In the genomic region with DNA sequence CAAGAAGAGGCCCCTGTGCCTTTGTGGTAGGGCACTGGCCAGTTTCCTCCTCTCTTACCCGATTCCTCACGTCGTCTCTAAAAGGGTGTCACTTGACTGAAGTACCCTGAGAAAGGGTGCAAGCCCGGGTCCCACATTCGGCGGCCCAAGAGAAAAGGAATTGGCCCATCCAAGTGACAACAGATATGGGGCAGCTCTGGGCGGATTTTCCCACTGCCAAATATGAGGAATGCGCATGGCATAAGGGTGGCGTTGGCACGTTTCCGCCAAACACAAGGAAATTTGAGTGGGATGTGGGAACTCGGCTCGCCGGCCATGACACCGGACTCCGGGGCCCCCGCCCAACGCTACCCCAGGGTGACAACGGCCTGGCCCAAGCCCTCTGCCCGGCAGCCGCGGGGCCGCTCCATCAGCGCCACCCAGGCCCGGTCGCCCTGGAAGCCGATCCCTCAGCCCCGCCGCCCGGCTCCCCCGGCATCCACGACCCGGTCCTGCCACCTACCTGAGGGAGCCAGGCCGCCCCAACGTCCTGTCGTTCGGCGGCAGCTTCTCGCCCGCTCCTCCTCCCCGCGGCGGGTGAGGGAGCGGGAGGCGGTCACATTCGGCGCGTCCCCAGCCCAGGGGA, we compare ENCODE assay signal across 8 cellular contexts. TPM values are rescaled to one million over a fixed set of nuclear protein-coding genes. Genes with fewer than 3 reads are reported as not detected.
A peak's percentile ranks its signal among the peaks of the same experiment; 100 is the strongest.
DNase-seq lines count a peak whose midpoint lies in the region; ATAC-seq and TF ChIP-seq lines count a peak whose summit lies in the region.

No MANE protein-coding gene starts in this region.

- H3K9me3 ChIP-seq in right lobe of liver, result no peaks in the 10 kb centered on the region

- peak; percentile 23 for ATAC-seq in GM18861 (IDR thresholded peaks at IDR 0.05; ENCODE audit: unreplicated experiment)
- peak; percentile 23 for ATAC-seq in HG03097 (IDR thresholded peaks at IDR 0.05; ENCODE audit: low FRiP score, unreplicated experiment)
- peak; percentile 47 to 68 (median 60) for ATAC-seq in right lobe of liver

- no peak for TF ChIP-seq POLR2A in right lobe of liver (IDR thresholded peaks at IDR 0.05)

- H3K27ac ChIP-seq in coronary artery (peak overlapping the region; percentile 99 to 100), right lobe of liver (peak overlapping the region; percentile 98 to 100 (median 99))

- no peaks in the 10 kb centered on the region for H3K36me3 ChIP-seq in right lobe of liver

- no peaks in the 10 kb centered on the region for H3K27me3 ChIP-seq in right lobe of liver

- no peak for DNase-seq in AG09309 (ENCODE audit: low read depth)
- DNase-seq in T-helper 1 cell, result peak; percentile 6 to 61 (median 43)
- DNase-seq in coronary artery (ENCODE audit: low spot score), result peak; percentile 79
- peak in 2 of 3 donors; percentile 73 to 74 for DNase-seq in right lobe of liver
- peak; percentile 4 to 15 (median 11) for DNase-seq in stimulated activated CD4-positive, alpha-beta T cell treated with anti-CD3 and anti-CD28 coated beads, TNF-alpha, amount 100 ng/mL, for 4 hours (ENCODE audit: low read depth in 3 of 3)
- no peak for DNase-seq in globus pallidus (ENCODE audit: low spot score)

- 0% methylated on average over 33 of the region's 48 CpGs for WGBS in right lobe of liver (ENCODE audit: insufficient coverage, low coverage, low lambda C conversion rate, missing lambda C conversion rate)

- H3K4me1 ChIP-seq in right lobe of liver, result peaks cover 0 to 33% (median 17%) of the 10 kb centered on the region in 4 donors

- TF ChIP-seq CTCF in AG09309 (IDR thresholded peaks at IDR 0.05; ENCODE audit: control insufficient read depth, insufficient read depth, low read depth, low read length, missing control alignments), result no peak
- no peak for TF ChIP-seq CTCF in coronary artery (IDR thresholded peaks at IDR 0.05)
- TF ChIP-seq CTCF in right lobe of liver (IDR thresholded peaks at IDR 0.05), result no peak

- H3K4me3 ChIP-seq in AG09309 (ENCODE audit: control insufficient read depth, low read depth, low read length) (peak overlapping the region; percentile 96), coronary artery (peak overlapping the region; percentile 95), right lobe of liver (peak overlapping the region; percentile 77 to 93 (median 85))

- intact Hi-C loops in right lobe of liver (cut with DNase I), result no loop called here

RNA-seq across cellular contexts. Expression of a gene that starts 0.5 kb away (rescaled TPM):
- 10 to 100 TPM; 55.7 to 72.8 (median 60.4) TPM for total RNA-seq in right lobe of liver

Comparison
In these comparisons a context has a peak if more than half of its experiments do, and no peak if none do; other contexts are left out.
1. DNase-seq: peak in T-helper 1 cell (5 of 5), coronary artery (single experiment), right lobe of liver (2 of 3) and stimulated activated CD4-positive, alpha-beta T cell treated with anti-CD3 and anti-CD28 coated beads, TNF-alpha, amount 100 ng/mL, for 4 hours (3 of 3); none in AG09309 (single experiment) and globus pallidus (single experiment).
2. Peak in every context shown above with its lines, with median percentiles within 50 percentile points of each other: H3K4me3 ChIP-seq and ATAC-seq.